Comparison of ENCODE assay signal across 7 cellular contexts in the genomic region with DNA sequence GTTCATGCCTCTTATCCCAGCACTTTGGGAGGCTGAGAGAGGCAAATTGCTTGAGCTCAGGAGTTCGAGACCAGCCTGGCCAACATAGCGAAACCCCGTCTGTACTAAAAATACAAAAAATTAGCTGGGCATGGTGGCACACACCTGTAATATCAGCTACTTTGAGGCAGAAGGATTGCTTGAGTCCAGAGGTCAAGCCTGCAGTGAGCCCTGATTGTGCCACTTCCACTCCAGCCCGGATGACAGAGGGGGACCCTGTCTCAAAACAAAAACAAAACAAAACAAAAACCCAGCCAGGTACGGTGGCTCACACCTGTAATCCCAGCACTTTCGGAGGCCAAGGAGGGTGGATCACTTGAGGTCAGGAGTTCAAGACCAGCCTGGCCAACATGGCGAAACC. TPM values are rescaled to one million over a fixed set of nuclear protein-coding genes. Genes with fewer than 3 reads are reported as not detected.
A peak's percentile ranks its signal among the peaks of the same experiment; 100 is the strongest.
DNase-seq lines count a peak whose midpoint lies in the region; ATAC-seq, FAIRE-seq and TF ChIP-seq lines count a peak whose summit lies in the region.
"Not testable (repeated sequence)": the region's sequence is repeated elsewhere in the genome, so short reads cannot be mapped to it uniquely, and the experiment has no call there.

No MANE protein-coding gene starts in this region.

- not testable (repeated sequence) for H4K91ac ChIP-seq in mesenchymal stem cell (ENCODE audit: low read length)

- H3K4me1 Mint-ChIP-seq in glutamatergic neuron (ENCODE audit: low read depth, unreplicated experiment) = not testable (repeated sequence)
- H3K4me1 Mint-ChIP-seq in type B pancreatic cell (ENCODE audit: unreplicated experiment) = peaks cover 36% of the 10 kb centered on the region

- not testable (repeated sequence) for H2BK120ac ChIP-seq in mesenchymal stem cell (ENCODE audit: low read depth, low read length)

- not testable (repeated sequence) for TF ChIP-seq POLR2A in body of pancreas (IDR thresholded peaks at IDR 0.05)

- H3K27ac Mint-ChIP-seq in glutamatergic neuron (ENCODE audit: unreplicated experiment) = peak overlapping the region; percentile 56
- peak overlapping the region; percentile 40 for H3K27ac Mint-ChIP-seq in type B pancreatic cell

- DNase-seq in PC-3; body of pancreas; glutamatergic neuron; kidney; mesenchymal stem cell; type B pancreatic cell (ENCODE audit: extremely low spot score, unreplicated experiment): not testable (repeated sequence)
- peak; percentile 71 for DNase-seq in small intestine

- peaks cover 36% of the 10 kb centered on the region for H3K4me1 ChIP-seq in PC-3 (ENCODE audit: insufficient read depth, low read length)
- H3K4me1 ChIP-seq in body of pancreas = peaks cover 49% of the 10 kb centered on the region
- H3K4me1 ChIP-seq in kidney (ENCODE audit: control insufficient read depth in 1 of 2, insufficient read depth in 1 of 2, low read depth in 1 of 2, low read length in 2 of 2) = peaks cover 32 to 40% of the 10 kb centered on the region in 2 donors
- H3K4me1 ChIP-seq in mesenchymal stem cell (ENCODE audit: control insufficient read depth, insufficient read depth, low read depth, low read length) = not testable (repeated sequence)
- peaks cover 7 to 18% of the 10 kb centered on the region in 2 donors for H3K4me1 ChIP-seq in small intestine (ENCODE audit: control insufficient read depth in 2 of 2, insufficient read depth in 1 of 2, low read depth in 1 of 2, low read length in 1 of 2)

- peak overlapping the region; percentile 33 for H3K9ac ChIP-seq in PC-3 (ENCODE audit: low read length)
- peak overlapping the region in 1 of 2 donors; percentile 22 for H3K9ac ChIP-seq in kidney (ENCODE audit: low read length in 2 of 2)
- peak overlapping the region; percentile 64 for H3K9ac ChIP-seq in mesenchymal stem cell (ENCODE audit: low read length)

- TF ChIP-seq CTCF in PC-3 (conservative IDR thresholded peaks at IDR 0.05; ENCODE audit: low read depth, low read length); body of pancreas (IDR thresholded peaks at IDR 0.05); glutamatergic neuron (IDR thresholded peaks at IDR 0.05; ENCODE audit: partially characterized antibody, unreplicated experiment); kidney (IDR thresholded peaks at IDR 0.05; ENCODE audit: borderline replicate concordance, extremely low read depth, insufficient read depth); type B pancreatic cell (conservative IDR thresholded peaks at IDR 0.05): not testable (repeated sequence)

- not testable (repeated sequence) for H3K36me3 ChIP-seq in PC-3 (ENCODE audit: low read depth, low read length); body of pancreas (replicated peaks in 1 of 2; ENCODE audit: insufficient read depth in 1 of 2, low read depth in 2 of 2); kidney (ENCODE audit: control insufficient read depth in 1 of 2, insufficient read depth in 2 of 2, low read length in 2 of 2); small intestine (ENCODE audit: control insufficient read depth in 2 of 2, insufficient read depth in 2 of 2, low read length in 2 of 2)
- H3K36me3 ChIP-seq in mesenchymal stem cell (ENCODE audit: control insufficient read depth in 1 of 2, insufficient read depth in 2 of 2, low read depth in 1 of 2, low read length in 2 of 2) = peaks cover 8 to 46% of the 10 kb centered on the region in 2 experiments

- H3K4ac ChIP-seq in mesenchymal stem cell (ENCODE audit: low read depth in 1 of 2, low read length in 2 of 2) = not testable (repeated sequence)

- POLR2A ChIA-PET in PC-3 (lab: Charles Lee; ENCODE audit: unreplicated experiment) = not testable (repeated sequence)

- not testable (repeated sequence) for H3K4me3 ChIP-seq in PC-3 (ENCODE audit: low read length); body of pancreas; kidney (ENCODE audit: low read length in 2 of 2); mesenchymal stem cell (ENCODE audit: insufficient read depth in 1 of 2, low read depth in 1 of 2, low read length in 2 of 2); small intestine (ENCODE audit: low read depth in 1 of 2, low read length in 2 of 2)

- peak overlapping the region; percentile 77 for H3K27ac ChIP-seq in PC-3 (ENCODE audit: low read length)
- H3K27ac ChIP-seq in body of pancreas = peak overlapping the region; percentile 28 to 66 (median 38)
- H3K27ac ChIP-seq in kidney (ENCODE audit: low read depth in 2 of 2, low read length in 2 of 2) = peak overlapping the region; percentile 77 to 95
- H3K27ac ChIP-seq in mesenchymal stem cell (ENCODE audit: low read length, poor library complexity, severe bottlenecking) = not testable (repeated sequence)
- H3K27ac ChIP-seq in small intestine (ENCODE audit: low read depth in 1 of 2, low read length in 1 of 2) = peak overlapping the region in 1 of 2 donors; percentile 67

- ATAC-seq in PC-3, body of pancreas: not testable (repeated sequence)

- H3K4me2 ChIP-seq in PC-3 (ENCODE audit: low read length) = peak overlapping the region; percentile 61; the same call in 1 of the 2 replicates
- H3K4me2 ChIP-seq in mesenchymal stem cell (ENCODE audit: low read length, poor library complexity, severe bottlenecking) = not testable (repeated sequence)

- 78% methylated on average over 7 of the region's 7 CpGs for WGBS in body of pancreas, 2 donors
- WGBS in mesenchymal stem cell = 98% methylated on average over 6 of the region's 7 CpGs
- 28 to 75% (median 58%) methylated on average over 7 of the region's 7 CpGs for WGBS in small intestine, 3 donors

- not testable (repeated sequence) for H2BK5ac ChIP-seq in mesenchymal stem cell (ENCODE audit: low read depth, low read length, poor library complexity, severe bottlenecking)

- not testable (repeated sequence) for H2BK15ac ChIP-seq in mesenchymal stem cell (ENCODE audit: low read depth, poor library complexity, severe bottlenecking)

- H3F3A ChIP-seq in PC-3 (ENCODE audit: low read length, unreplicated experiment) = not testable (repeated sequence)

- not testable (repeated sequence) for H4K20me1 ChIP-seq in PC-3 (ENCODE audit: low read length)

- not testable (repeated sequence) for H3K4me3 Mint-ChIP-seq in glutamatergic neuron (ENCODE audit: unreplicated experiment); type B pancreatic cell

- H3K9me2 ChIP-seq in PC-3 (replicated peaks; ENCODE audit: low read length) = not testable (repeated sequence)

- not testable (repeated sequence) for FAIRE-seq in kidney (lab: Jason Lieb, UNC); small intestine (lab: Jason Lieb, UNC)

- peaks cover 48% of the 10 kb centered on the region for H3K79me2 ChIP-seq in PC-3 (ENCODE audit: low read length)

- BruUV-seq in PC-3 (replicated peaks; lab: Mats Ljungman, UMichigan) = not testable (repeated sequence)

- H2AFZ ChIP-seq in PC-3 (ENCODE audit: low read length); mesenchymal stem cell (ENCODE audit: low read depth, low read length): not testable (repeated sequence)

- not testable (repeated sequence) for H3K9me3 ChIP-seq in PC-3 (ENCODE audit: low read length); body of pancreas; kidney (ENCODE audit: control insufficient read depth in 1 of 2, low read length in 2 of 2); mesenchymal stem cell (ENCODE audit: control insufficient read depth, low read length); small intestine (ENCODE audit: control insufficient read depth, low read depth)

- H2BK12ac ChIP-seq in mesenchymal stem cell (ENCODE audit: low read length in 2 of 2) = not testable (repeated sequence)

- H3K27me3 Mint-ChIP-seq in glutamatergic neuron (ENCODE audit: unreplicated experiment); type B pancreatic cell: not testable (repeated sequence)

- H3K27me3 ChIP-seq in PC-3 (ENCODE audit: low read length); body of pancreas; mesenchymal stem cell (ENCODE audit: control insufficient read depth in 1 of 2, insufficient read depth in 1 of 2, low read length in 2 of 2); small intestine (ENCODE audit: control insufficient read depth in 2 of 2, insufficient read depth in 2 of 2, low read length in 2 of 2): not testable (repeated sequence)

- intact Hi-C loops in PC-3 (cut with micrococcal nuclease) = loop anchor here (10.0 kb wide), 1 partner anchor 187 kb away; a partner anchor contains a TSS
- intact Hi-C loops in body of pancreas (cut with DNase I); kidney (cut with DNase I): not testable (repeated sequence)

- H3K14ac ChIP-seq in mesenchymal stem cell (ENCODE audit: low read length in 2 of 2) = not testable (repeated sequence)

- not testable (repeated sequence) for H3K9me3 Mint-ChIP-seq in glutamatergic neuron (ENCODE audit: unreplicated experiment); type B pancreatic cell

- not testable (repeated sequence) for H3K36me3 Mint-ChIP-seq in glutamatergic neuron (ENCODE audit: unreplicated experiment); type B pancreatic cell

- H3K18ac ChIP-seq in mesenchymal stem cell (ENCODE audit: low read depth in 1 of 2, low read length in 2 of 2) = not testable (repeated sequence)

- H3K79me1 ChIP-seq in mesenchymal stem cell (replicated peaks; ENCODE audit: low read length, poor library complexity, severe bottlenecking) = peaks cover 15% of the 10 kb centered on the region

- CTCF ChIA-PET in PC-3 (lab: Charles Lee) = interaction anchor here (0.6 kb wide), 1 partner anchor 519 kb away, joined by 3 read pairs; no protein-coding TSS in a partner anchor

- not testable (repeated sequence) for H4K8ac ChIP-seq in mesenchymal stem cell (ENCODE audit: low read length)

- not testable (repeated sequence) for H3K23ac ChIP-seq in mesenchymal stem cell (ENCODE audit: low read length in 2 of 2)

- H2AK5ac ChIP-seq in mesenchymal stem cell (ENCODE audit: low read length, severe bottlenecking) = not testable (repeated sequence)

RNA-seq across cellular contexts. Expression of a gene that starts 7.2 kb away (rescaled TPM):
- total RNA-seq in PC-3 (2014; rRNA removed) = 117 and 168 TPM in 2 replicates
- 10 to 100 TPM; 56.7 to 70.0 TPM for total RNA-seq in body of pancreas
- total RNA-seq in glutamatergic neuron (ENCODE audit: unreplicated experiment) = 128 TPM
- 296 TPM for total RNA-seq in kidney
- polyA plus RNA-seq in kidney (ENCODE audit: insufficient read depth, low read depth, low replicate concordance) = 545 TPM
- polyA plus RNA-seq in mesenchymal stem cell (2013, experiment 1 of 2) = 532 TPM
- 548 TPM for polyA plus RNA-seq in mesenchymal stem cell (2013, experiment 2 of 2)
- polyA plus RNA-seq in small intestine = 100 to 1,000 TPM; 513 to 837 (median 578) TPM
- total RNA-seq in type B pancreatic cell (ENCODE audit: low replicate concordance) = 133 and 206 TPM in 2 replicates
